ENCODE assay signal across 32 cellular contexts in genomic region chr2:30897539-30897938, GRCh38.
"Had no signal": no experiment of that assay in that cellular context is flagged by ENCODE, and none has a peak within 500 bp of the region (broad histone marks: within the 10 kb centered on the region; RNA-seq: fewer than 3 reads in every experiment).

No MANE protein-coding gene starts in this region.

- H3K27me3 Mint-ChIP-seq: stimulated activated naive B cell treated with anti-CD40 and anti-IgM and Interleukin-4, amounts not matched to agents 10 μg/mL and 1 μg/mL and 100 μg/mL, for 72 hours had no signal

- H3K36me3 Mint-ChIP-seq: immature natural killer cell; mesothelial cell of epicardium; natural killer cell; neural progenitor cell; stimulated activated naive B cell treated with anti-CD40 and anti-IgM and Interleukin-4, amounts not matched to agents 10 μg/mL and 1 μg/mL and 100 μg/mL, for 72 hours had no signal

- H3K27ac ChIP-seq: left lung, lower lobe of right lung, neural progenitor cell, neutrophil, parathyroid adenoma, skin epidermis, stomach, testis, thyroid gland, transverse colon, upper lobe of right lung had no signal

- H3K9ac ChIP-seq: neural progenitor cell, parathyroid adenoma had no signal

- H3K4me1 Mint-ChIP-seq: immature natural killer cell; mesothelial cell of epicardium; naive B cell; natural killer cell; nephron progenitor cell; neural progenitor cell; stimulated activated naive B cell treated with anti-CD40 and anti-IgM and Interleukin-4, amounts not matched to agents 10 μg/mL and 1 μg/mL and 100 μg/mL, for 72 hours had no signal

- H3K36me3 ChIP-seq: left lung, lower lobe of right lung, neutrophil, stomach, thyroid gland, transverse colon, upper lobe of right lung had no signal

- H3K4me2 ChIP-seq: neural progenitor cell had no signal

- H2AFZ ChIP-seq: neural progenitor cell, parathyroid adenoma had no signal

- H3K27me3 ChIP-seq: left lung, neural progenitor cell, neutrophil, testis, thyroid gland, transverse colon, upper lobe of right lung had no signal

- FAIRE-seq: islet of Langerhans, kidney, urothelium cell line had no signal

- ATAC-seq: left colon; left lung; lower lobe of right lung; natural killer cell; right cardiac atrium; sciatic nerve; stimulated activated naive B cell treated with anti-CD40 and anti-IgM and Interleukin-4, amounts not matched to agents 10 μg/mL and 1 μg/mL and 100 μg/mL, for 72 hours; stimulated activated naive CD8-positive, alpha-beta T cell treated with anti-CD3 and anti-CD28 coated beads, Interleukin-15, Interleukin-2, amounts not matched to agents 100 U/mL and 50 U/mL, for 24 hours; upper lobe of right lung had no signal

- H3K9me3 ChIP-seq: left lung, lower lobe of right lung, neutrophil, testis, thyroid gland, transverse colon, upper lobe of right lung had no signal

- DNase-seq: hypothalamus; immature natural killer cell; kidney; left colon; left lung; lower lobe of right lung; mesendoderm; naive B cell; natural killer cell; nephron progenitor cell; occipital lobe; right cardiac atrium; stimulated activated CD4-positive, alpha-beta T cell treated with anti-CD3 and anti-CD28 coated beads, Interleukin-12 subunit alpha, Interleukin-12 subunit beta, amount 100 ng/mL, for 4 hours; stimulated activated CD4-positive, alpha-beta T cell treated with anti-CD3 and anti-CD28 coated beads, Interleukin-15, amount 100 ng/mL, for 24 hours; stimulated activated CD4-positive, alpha-beta T cell treated with anti-CD3 and anti-CD28 coated beads, Interleukin-2, amount 100 ng/mL, for 24 hours; stimulated activated CD4-positive, alpha-beta T cell treated with anti-CD3 and anti-CD28 coated beads, Interleukin-4, amount 100 ng/mL, for 1 hour; stimulated activated naive B cell treated with anti-CD40 and anti-IgM and Interleukin-4, amounts not matched to agents 10 μg/mL and 1 μg/mL and 100 μg/mL, for 72 hours; stimulated activated naive CD8-positive, alpha-beta T cell treated with anti-CD3 and anti-CD28 coated beads, Interleukin-15, Interleukin-2, amounts not matched to agents 100 U/mL and 50 U/mL, for 24 hours; stomach; testis; thyroid gland; transverse colon; upper lobe of right lung had no signal

- H3K4me3 ChIP-seq: left lung, lower lobe of right lung, neural progenitor cell, skin epidermis, stomach, testis, thyroid gland, transverse colon, upper lobe of right lung had no signal

- H3K27ac Mint-ChIP-seq: immature natural killer cell; mesothelial cell of epicardium; naive B cell; natural killer cell; nephron progenitor cell; neural progenitor cell; progenitor cell of endocrine pancreas; stimulated activated naive B cell treated with anti-CD40 and anti-IgM and Interleukin-4, amounts not matched to agents 10 μg/mL and 1 μg/mL and 100 μg/mL, for 72 hours had no signal

- H3K79me2 ChIP-seq: parathyroid adenoma had no signal

- H3K9me3 Mint-ChIP-seq: natural killer cell, neural progenitor cell had no signal

- H3K4me3 Mint-ChIP-seq: immature natural killer cell; mesothelial cell of epicardium; naive B cell; natural killer cell; nephron progenitor cell; neural progenitor cell; stimulated activated naive B cell treated with anti-CD40 and anti-IgM and Interleukin-4, amounts not matched to agents 10 μg/mL and 1 μg/mL and 100 μg/mL, for 72 hours had no signal

- H3K4me1 ChIP-seq: left lung, lower lobe of right lung, neural progenitor cell, parathyroid adenoma, stomach, testis, thyroid gland, transverse colon, upper lobe of right lung had no signal
